In the genomic region with DNA sequence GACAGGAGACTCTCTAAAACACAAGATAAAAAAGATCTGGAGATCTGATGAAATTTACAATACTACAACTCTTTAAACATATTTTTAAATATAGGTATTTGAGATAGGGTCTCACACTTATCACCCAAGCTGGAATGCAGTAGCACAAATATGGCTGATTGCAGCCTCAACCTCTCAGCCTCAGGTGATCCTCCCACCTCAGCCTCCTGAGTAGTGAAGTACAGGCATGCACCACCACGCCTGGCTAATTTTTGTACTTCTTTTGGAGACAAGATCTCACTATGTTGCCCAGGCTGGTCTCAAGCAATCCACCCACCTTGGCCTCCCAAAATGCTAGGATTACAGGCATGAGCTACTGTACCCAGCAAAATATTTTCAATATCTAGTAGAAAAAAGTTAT, we compare ENCODE assay signal across 19 cellular contexts.
"Had no signal": no experiment of that assay in that cellular context is flagged by ENCODE, and none has a peak within 500 bp of the region (broad histone marks: within the 10 kb centered on the region; RNA-seq: fewer than 3 reads in every experiment).

No MANE protein-coding gene starts in this region.

- H3K36me3 Mint-ChIP-seq: activated CD4-positive, alpha-beta memory T cell treated with anti-CD3 and anti-CD28 coated beads for 36 hours; activated naive CD8-positive, alpha-beta T cell treated with anti-CD3 and anti-CD28 coated beads for 36 hours; naive B cell; neural progenitor cell; stimulated activated memory B cell treated with anti-CD40 and anti-IgM and Interleukin-4, amounts not matched to agents 10 μg/mL and 1 μg/mL and 100 μg/mL, for 72 hours; T-cell had no signal

- H3K4me1 ChIP-seq: gastroesophageal sphincter, neural progenitor cell, pancreas, thyroid gland, vagina had no signal

- H3K9me3 Mint-ChIP-seq: activated CD4-positive, alpha-beta memory T cell treated with anti-CD3 and anti-CD28 coated beads for 36 hours; activated naive CD8-positive, alpha-beta T cell treated with anti-CD3 and anti-CD28 coated beads for 36 hours; activated T-cell treated with anti-CD3 and anti-CD28 coated beads, Interleukin-2, amount 50 U/mL, for 24 hours; naive B cell; neural progenitor cell; stimulated activated memory B cell treated with anti-CD40 and anti-IgM and Interleukin-4, amounts not matched to agents 10 μg/mL and 1 μg/mL and 100 μg/mL, for 72 hours; T-cell had no signal

- H3K27me3 ChIP-seq: gastroesophageal sphincter, heart right ventricle, neural progenitor cell, pancreas, thyroid gland, vagina had no signal

- H3K4me3 Mint-ChIP-seq: activated CD4-positive, alpha-beta memory T cell treated with anti-CD3 and anti-CD28 coated beads for 36 hours; activated naive CD8-positive, alpha-beta T cell treated with anti-CD3 and anti-CD28 coated beads for 36 hours; activated T-cell treated with anti-CD3 and anti-CD28 coated beads, Interleukin-2, amount 50 U/mL, for 24 hours; naive B cell; neural progenitor cell; stimulated activated memory B cell treated with anti-CD40 and anti-IgM and Interleukin-4, amounts not matched to agents 10 μg/mL and 1 μg/mL and 100 μg/mL, for 72 hours; T-cell had no signal

- H3K27ac Mint-ChIP-seq: activated CD4-positive, alpha-beta memory T cell treated with anti-CD3 and anti-CD28 coated beads for 36 hours; activated naive CD8-positive, alpha-beta T cell treated with anti-CD3 and anti-CD28 coated beads for 36 hours; activated T-cell treated with anti-CD3 and anti-CD28 coated beads, Interleukin-2, amount 50 U/mL, for 24 hours; naive B cell; neural progenitor cell; stimulated activated memory B cell treated with anti-CD40 and anti-IgM and Interleukin-4, amounts not matched to agents 10 μg/mL and 1 μg/mL and 100 μg/mL, for 72 hours; T-cell had no signal

- H3K9me3 ChIP-seq: gastroesophageal sphincter, heart right ventricle, pancreas, thyroid gland, vagina had no signal

- DNase-seq: activated CD4-positive, alpha-beta memory T cell treated with anti-CD3 and anti-CD28 coated beads for 36 hours; activated CD4-positive, alpha-beta T cell treated with anti-CD3 and anti-CD28 coated beads for 1 hour; activated effector memory CD4-positive, alpha-beta T cell treated with anti-CD3 and anti-CD28 coated beads, Interleukin-2, amount 50 U/mL, for 16 hours; activated naive CD8-positive, alpha-beta T cell treated with anti-CD3 and anti-CD28 coated beads for 36 hours; activated T-cell treated with anti-CD3 and anti-CD28 coated beads, Interleukin-2, amount 50 U/mL, for 24 hours; amygdala; cerebellar nuclear complex; heart right ventricle; naive B cell; pancreas; stimulated activated CD4-positive, alpha-beta T cell treated with anti-CD3 and anti-CD28 coated beads, Interleukin-2, amount 100 ng/mL, for 48 hours; T-cell; T1000; thyroid gland had no signal

- H3K4me2 ChIP-seq: neural progenitor cell had no signal

- H2AFZ ChIP-seq: neural progenitor cell had no signal

- ATAC-seq: stimulated activated memory B cell treated with anti-CD40 and anti-IgM and Interleukin-4, amounts not matched to agents 10 μg/mL and 1 μg/mL and 100 μg/mL, for 72 hours; T-cell had no signal

- H3K27ac ChIP-seq: gastroesophageal sphincter, neural progenitor cell, pancreas, thyroid gland, vagina, VCaP had no signal

- H3K4me3 ChIP-seq: gastroesophageal sphincter, heart right ventricle, neural progenitor cell, pancreas, thyroid gland, vagina had no signal

- H3K36me3 ChIP-seq: gastroesophageal sphincter, heart right ventricle, neural progenitor cell, pancreas, thyroid gland, vagina had no signal
